In genomic region chr6:159692303-159693127, GRCh38 we compare ENCODE assay signal across 8 cellular contexts.
DNase-seq lines count a peak whose midpoint lies in the region; ATAC-seq and TF ChIP-seq lines count a peak whose summit lies in the region.

No MANE protein-coding gene starts in this region.

- H3K27me3 ChIP-seq in ACC112 (ENCODE audit: insufficient read depth, low read length) (no peaks in the 10 kb centered on the region), muscle layer of duodenum (ENCODE audit: low read depth, low read length) (no peaks in the 10 kb centered on the region)

- H2AFZ ChIP-seq in ACC112 (ENCODE audit: low read length, unreplicated experiment), result no peak overlapping the region

- peaks cover 45% of the 10 kb centered on the region for H3K4me1 Mint-ChIP-seq in stimulated activated effector memory CD8-positive, alpha-beta T cell treated with anti-CD3 and anti-CD28 coated beads, Interleukin-12 subunit alpha, Interleukin-12 subunit beta, amount 100 ng/mL, for 72 hours

- H3K27ac ChIP-seq in ACC112 (ENCODE audit: low read depth, low read length) (peak overlapping the region; percentile 83), muscle layer of duodenum (ENCODE audit: low read length) (peak overlapping the region; percentile 92)

- H3K4me3 ChIP-seq in ACC112 (ENCODE audit: low read depth, low read length), result peak overlapping the region; percentile 83
- peak overlapping the region; percentile 89 to 97 for H3K4me3 ChIP-seq in muscle layer of duodenum (ENCODE audit: low read depth in 1 of 2, low read length in 2 of 2)

- no peaks in the 10 kb centered on the region for H3K9me3 ChIP-seq in muscle layer of duodenum (ENCODE audit: control insufficient read depth in 1 of 2, low read length in 2 of 2)

- peaks cover 48% of the 10 kb centered on the region for H3K36me3 Mint-ChIP-seq in stimulated activated effector memory CD8-positive, alpha-beta T cell treated with anti-CD3 and anti-CD28 coated beads, Interleukin-12 subunit alpha, Interleukin-12 subunit beta, amount 100 ng/mL, for 72 hours

- H3K36me3 ChIP-seq in ACC112 (ENCODE audit: insufficient read depth, low read length) (peaks cover 29% of the 10 kb centered on the region), muscle layer of duodenum (ENCODE audit: control insufficient read depth in 1 of 2, insufficient read depth in 2 of 2, low read length in 2 of 2) (peaks cover 10 to 18% of the 10 kb centered on the region in 2 donors)

- peak overlapping the region; percentile 84 for H3K4me3 Mint-ChIP-seq in stimulated activated effector memory CD8-positive, alpha-beta T cell treated with anti-CD3 and anti-CD28 coated beads, Interleukin-12 subunit alpha, Interleukin-12 subunit beta, amount 100 ng/mL, for 72 hours

- peaks cover 53% of the 10 kb centered on the region for H3K79me2 ChIP-seq in ACC112 (ENCODE audit: control insufficient read depth, insufficient read depth, low read length, unreplicated experiment)

- peak overlapping the region; percentile 92 for H3K27ac Mint-ChIP-seq in stimulated activated effector memory CD8-positive, alpha-beta T cell treated with anti-CD3 and anti-CD28 coated beads, Interleukin-12 subunit alpha, Interleukin-12 subunit beta, amount 100 ng/mL, for 72 hours

- no peaks in the 10 kb centered on the region for H3K9me3 Mint-ChIP-seq in stimulated activated effector memory CD8-positive, alpha-beta T cell treated with anti-CD3 and anti-CD28 coated beads, Interleukin-12 subunit alpha, Interleukin-12 subunit beta, amount 100 ng/mL, for 72 hours

- DNase-seq in NCI-H748 (lab: John Stamatoyannopoulos, UW; ENCODE audit: unreplicated experiment) (peak; percentile 65), activated T-cell treated with anti-CD3 and anti-CD28 coated beads for 24 hours (ENCODE audit: low read depth) (peak; percentile 53), erythroblast (lab: John Stamatoyannopoulos, UW) (peak; percentile 75 to 78)
- DNase-seq in stimulated activated effector memory CD8-positive, alpha-beta T cell treated with anti-CD3 and anti-CD28 coated beads, Interleukin-12 subunit alpha, Interleukin-12 subunit beta, amount 100 ng/mL, for 72 hours (ENCODE audit: low spot score in 2 of 2), result peak; percentile 37 to 82

- no peak for TF ChIP-seq POLR2A in erythroblast (IDR thresholded peaks at IDR 0.05; ENCODE audit: low read length)

- ATAC-seq in GM18868 (IDR thresholded peaks at IDR 0.05; ENCODE audit: unreplicated experiment) (peak; percentile 42), HG03103 (IDR thresholded peaks at IDR 0.05; ENCODE audit: low read depth, unreplicated experiment) (peak; percentile 32)
- peak; percentile 75 for ATAC-seq in stimulated activated effector memory CD8-positive, alpha-beta T cell treated with anti-CD3 and anti-CD28 coated beads, Interleukin-12 subunit alpha, Interleukin-12 subunit beta, amount 100 ng/mL, for 72 hours

- peaks cover 36% of the 10 kb centered on the region for H3K4me1 ChIP-seq in ACC112 (ENCODE audit: control insufficient read depth, insufficient read depth, low read length, unreplicated experiment)
- H3K4me1 ChIP-seq in muscle layer of duodenum (ENCODE audit: control insufficient read depth in 1 of 2, insufficient read depth in 2 of 2, low read length in 2 of 2), result peaks cover 0 to 27% of the 10 kb centered on the region in 2 donors

Comparison
In these comparisons a context has a peak if more than half of its experiments do, and no peak if none do; other contexts are left out.
1. Peak in every context shown above with its lines: DNase-seq, ATAC-seq, H3K4me3 ChIP-seq and H3K27ac ChIP-seq.